Comparison of ENCODE assay signal across 14 cellular contexts in the genomic region with DNA sequence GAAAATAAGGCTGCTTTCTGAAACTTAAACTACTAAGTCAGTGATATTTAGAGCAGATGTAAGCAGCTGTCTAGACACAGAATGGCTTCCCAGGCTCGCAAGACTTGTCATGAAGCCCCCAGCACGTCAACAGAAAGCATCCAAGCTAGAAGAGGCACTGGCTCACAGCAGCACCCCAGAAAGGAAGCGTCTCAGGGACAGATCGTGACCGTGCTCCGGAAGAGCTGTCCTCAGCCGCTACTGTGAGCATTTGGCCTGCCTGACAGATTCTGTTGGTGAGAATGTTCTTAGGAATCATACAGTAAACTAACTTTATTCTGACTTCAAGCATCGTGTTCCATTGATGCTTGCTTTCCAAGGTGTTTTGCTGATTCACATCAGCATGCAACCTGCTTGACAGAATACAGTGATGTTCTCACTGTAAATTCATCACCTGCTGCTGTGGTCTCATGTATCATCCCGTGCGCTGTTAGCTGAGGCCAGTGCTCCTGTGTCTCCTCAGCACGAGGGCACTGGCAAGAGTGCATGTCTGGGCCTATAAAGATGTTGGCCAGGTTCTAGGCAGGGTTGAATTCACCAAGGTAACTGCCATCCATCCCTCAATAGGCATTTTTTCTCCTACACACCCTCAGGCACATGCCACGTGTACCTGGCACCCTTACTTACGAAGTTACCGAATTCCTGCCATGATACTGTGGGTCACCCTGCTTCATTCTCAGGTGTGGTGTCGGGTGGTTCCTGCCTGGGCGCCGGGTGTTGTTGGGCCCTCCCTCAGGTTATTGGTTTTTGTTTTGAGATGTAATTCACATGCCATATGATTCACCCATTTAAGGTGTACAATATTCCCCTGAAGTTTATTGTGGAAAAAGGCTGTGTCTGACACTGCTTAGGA. TPM values are rescaled to one million over a fixed set of nuclear protein-coding genes. Genes with fewer than 3 reads are reported as not detected.
A peak's percentile ranks its signal among the peaks of the same experiment; 100 is the strongest.
DNase-seq lines count a peak whose midpoint lies in the region; ATAC-seq and TF ChIP-seq lines count a peak whose summit lies in the region.
"Had no signal": no experiment of that assay in that cellular context is flagged by ENCODE, and none has a peak within 500 bp of the region (broad histone marks: within the 10 kb centered on the region; RNA-seq: fewer than 3 reads in every experiment).

No MANE protein-coding gene starts in this region.

- H3K4me1 ChIP-seq in heart right ventricle: peaks cover 9 to 73% (median 47%) of the 10 kb centered on the region in 9 donors
- H3K4me1 ChIP-seq in hepatocyte (ENCODE audit: insufficient read depth): peaks cover 22% of the 10 kb centered on the region

- H3K9me3 ChIP-seq in heart right ventricle: no peaks in the 10 kb centered on the region
- no peaks in the 10 kb centered on the region for H3K9me3 ChIP-seq in hepatocyte (ENCODE audit: low read depth)

- peak in 1 of 8 donors; percentile 53 for ATAC-seq in heart right ventricle
- no peak for ATAC-seq in left ventricle myocardium superior

- H3K27ac ChIP-seq in heart right ventricle (peak overlapping the region in 9 of 10 donors; percentile 15 to 92 (median 84)), hepatocyte (peak overlapping the region; percentile 9)

- no peaks in the 10 kb centered on the region for H3K9me2 ChIP-seq in hepatocyte (replicated peaks; ENCODE audit: insufficient read depth)

- H3K36me3 Mint-ChIP-seq in type B pancreatic cell: no peaks in the 10 kb centered on the region

- peaks cover 18% of the 10 kb centered on the region for H3K4me1 Mint-ChIP-seq in type B pancreatic cell (ENCODE audit: unreplicated experiment)

- no peak overlapping the region for H3K4me3 Mint-ChIP-seq in type B pancreatic cell
- H3K4me3 Mint-ChIP-seq: activated CD4-positive, alpha-beta T cell treated with anti-CD3 and anti-CD28 coated beads, Interleukin-2, amount 10 ng/mL, durations not matched to agents 7 days and 5 days had no signal

- H3K79me2 ChIP-seq in hepatocyte: peaks cover 96% of the 10 kb centered on the region

- intact Hi-C loops in heart right ventricle (cut with DNase I): loop anchor here in 1 of 10 donors (5.0 kb wide), 1 partner anchor 37 kb away; the partner anchor contains the start of genes KCNK6 and YIF1B
- intact Hi-C loops in left ventricle myocardium superior (cut with micrococcal nuclease): no loop called here

- DNase-seq in heart right ventricle (no peak), left ventricle myocardium superior (no peak), hepatocyte (ENCODE audit: low spot score) (no peak), type B pancreatic cell (ENCODE audit: extremely low spot score, unreplicated experiment) (no peak), NCI-H1436 treated with DMSO at 0.1 percent for 48 hours (lab: John Stamatoyannopoulos, UW) (no peak), NCI-H2196 treated with DMSO at 0.1 percent for 48 hours (lab: John Stamatoyannopoulos, UW; ENCODE audit: unreplicated experiment) (no peak)
- DNase-seq: activated CD4-positive, alpha-beta T cell treated with anti-CD3 and anti-CD28 coated beads, Interleukin-2, amount 10 ng/mL, durations not matched to agents 7 days and 5 days; Calu3; foreskin fibroblast; NCI-H187; NCI-H526 treated with DMSO at 0.1 percent for 48 hours; RPMI8226 had no signal

- H3K27ac Mint-ChIP-seq in type B pancreatic cell: peak overlapping the region; percentile 62
- H3K27ac Mint-ChIP-seq: activated CD4-positive, alpha-beta T cell treated with anti-CD3 and anti-CD28 coated beads, Interleukin-2, amount 10 ng/mL, durations not matched to agents 7 days and 5 days had no signal

- H4K20me1 ChIP-seq in hepatocyte (ENCODE audit: insufficient read depth, poor library complexity, severe bottlenecking): peaks cover 59% of the 10 kb centered on the region

- WGBS in heart right ventricle, 2 donors: 51 to 56% methylated on average over 17 of the region's 17 CpGs
- 86% methylated on average over 17 of the region's 17 CpGs for WGBS in hepatocyte (ENCODE audit: low lambda C conversion rate, missing lambda C conversion rate)

- H3K9me3 Mint-ChIP-seq in type B pancreatic cell: no peaks in the 10 kb centered on the region
- H3K9me3 Mint-ChIP-seq: activated CD4-positive, alpha-beta T cell treated with anti-CD3 and anti-CD28 coated beads, Interleukin-2, amount 10 ng/mL, durations not matched to agents 7 days and 5 days had no signal

- H3K4me3 ChIP-seq in heart right ventricle (no peak overlapping the region), hepatocyte (no peak overlapping the region)

- H3K36me3 ChIP-seq in heart right ventricle (no peaks in the 10 kb centered on the region), hepatocyte (replicated peaks; ENCODE audit: insufficient read depth, low read depth) (no peaks in the 10 kb centered on the region)

- no peaks in the 10 kb centered on the region for H3K27me3 ChIP-seq in heart right ventricle
- no peaks in the 10 kb centered on the region for H3K27me3 ChIP-seq in hepatocyte

- H3K4me2 ChIP-seq in hepatocyte: no peak overlapping the region

- TF ChIP-seq CTCF in heart right ventricle (IDR thresholded peaks at IDR 0.05): no peak
- no peak for TF ChIP-seq CTCF in hepatocyte (IDR thresholded peaks at IDR 0.05; ENCODE audit: poor library complexity)
- no peak for TF ChIP-seq CTCF in type B pancreatic cell (conservative IDR thresholded peaks at IDR 0.05)

- H2AFZ ChIP-seq in hepatocyte: no peak overlapping the region
- H2AFZ ChIP-seq: parathyroid adenoma had no signal

- no peaks in the 10 kb centered on the region for H3K27me3 Mint-ChIP-seq in type B pancreatic cell
- H3K27me3 Mint-ChIP-seq: activated CD4-positive, alpha-beta T cell treated with anti-CD3 and anti-CD28 coated beads, Interleukin-2, amount 10 ng/mL, durations not matched to agents 7 days and 5 days had no signal

RNA-seq across cellular contexts. Expression of gene SPINT2, which starts 15.9 kb away (rescaled TPM):
- total RNA-seq in heart right ventricle (10 to 100 TPM in 7 of 10 donors, 1 to 10 TPM in 3; 4.5 to 29.2 (median 12.7) TPM), left ventricle myocardium superior (9.9 TPM), hepatocyte (508 and 590 TPM in 2 replicates), type B pancreatic cell (ENCODE audit: low replicate concordance) (243 and 526 TPM in 2 replicates)
- polyA plus RNA-seq in heart right ventricle (10 to 100 TPM in 1 of 2 donors, 1 to 10 TPM in 1; 3.4 to 12.7 TPM), hepatocyte (834 and 885 TPM in 2 replicates)

RNA-seq across cellular contexts. Expression of gene C19orf33, which starts 23.8 kb away (rescaled TPM):
- 10 to 100 TPM in 1 of 10 donors, 1 to 10 TPM in 7, not detected in 2; 2.2 to 37.9 (median 3.7) TPM for total RNA-seq in heart right ventricle
- 100 to 1,000 TPM in 1 of 2 donors, 10 to 100 TPM in 1; 24.9 to 133 TPM for polyA plus RNA-seq in heart right ventricle
- 1.5 TPM for total RNA-seq in left ventricle myocardium superior
- total RNA-seq in hepatocyte: 126 and 153 TPM in 2 replicates
- 118 and 123 TPM in 2 replicates for polyA plus RNA-seq in hepatocyte
- total RNA-seq in type B pancreatic cell (ENCODE audit: low replicate concordance): 46.8 and 270 TPM in 2 replicates
- total RNA-seq: activated CD4-positive, alpha-beta T cell treated with anti-CD3 and anti-CD28 coated beads, Interleukin-2, amount 10 ng/mL, durations not matched to agents 7 days and 5 days; LHCN-M2 had no signal

RNA-seq across cellular contexts. Expression of gene PPP1R14A, which starts 24.1 kb away (rescaled TPM):
- 10 to 100 TPM; 11.2 to 82.6 (median 20.7) TPM for total RNA-seq in heart right ventricle
- polyA plus RNA-seq in heart right ventricle: 100 to 1,000 TPM in 1 of 2 donors, 10 to 100 TPM in 1; 45.4 to 184 TPM
- 27.6 TPM for total RNA-seq in left ventricle myocardium superior
- 13.0 and 15.1 TPM in 2 replicates for total RNA-seq in hepatocyte
- polyA plus RNA-seq in hepatocyte: 50.5 and 56.9 TPM in 2 replicates
- total RNA-seq in type B pancreatic cell (ENCODE audit: low replicate concordance): 14.9 and 20.7 TPM in 2 replicates
- total RNA-seq: activated CD4-positive, alpha-beta T cell treated with anti-CD3 and anti-CD28 coated beads, Interleukin-2, amount 10 ng/mL, durations not matched to agents 7 days and 5 days; LHCN-M2 had no signal

RNA-seq across cellular contexts. Expression of gene YIF1B, which starts 35.5 kb away (rescaled TPM):
- total RNA-seq in heart right ventricle (10 to 100 TPM; 24.3 to 42.9 (median 30.2) TPM), left ventricle myocardium superior (33.8 TPM), hepatocyte (50.0 and 54.9 TPM in 2 replicates), type B pancreatic cell (ENCODE audit: low replicate concordance) (41.0 and 42.9 TPM in 2 replicates)
- polyA plus RNA-seq in heart right ventricle (100 to 1,000 TPM in 1 of 2 donors, 10 to 100 TPM in 1; 47.2 to 115 TPM), hepatocyte (101 and 105 TPM in 2 replicates)

RNA-seq across cellular contexts. Expression of gene KCNK6, which starts 39.4 kb away (rescaled TPM):
- total RNA-seq in heart right ventricle (10 to 100 TPM in 6 of 10 donors, 1 to 10 TPM in 4; 4.5 to 31.6 (median 13.7) TPM), left ventricle myocardium superior (5.5 TPM), hepatocyte (7.1 and 9.0 TPM in 2 replicates), type B pancreatic cell (ENCODE audit: low replicate concordance) (5.2 and 14.4 TPM in 2 replicates)
- polyA plus RNA-seq in heart right ventricle (1 to 10 TPM; 5.1 to 8.0 TPM), hepatocyte (16.0 and 21.5 TPM in 2 replicates)
